Comparison of ENCODE assay signal across 9 cellular contexts in genomic region chr10:26430641-26431163, GRCh38. TPM values are rescaled to one million over a fixed set of nuclear protein-coding genes. Genes with fewer than 3 reads are reported as not detected.
DNase-seq lines count a peak whose midpoint lies in the region; ATAC-seq, FAIRE-seq and TF ChIP-seq lines count a peak whose summit lies in the region.
"Had no signal": no experiment of that assay in that cellular context is flagged by ENCODE, and none has a peak within 500 bp of the region (broad histone marks: within the 10 kb centered on the region; RNA-seq: fewer than 3 reads in every experiment).

No MANE protein-coding gene starts in this region.

- H3K4me2 ChIP-seq in HepG2 (ENCODE audit: low read depth, low read length), result no peak overlapping the region

- H3K36me3 ChIP-seq in liver (ENCODE audit: control insufficient read depth in 4 of 4, insufficient read depth in 3 of 4, low read depth in 1 of 4, low read length in 3 of 4), result no peaks in the 10 kb centered on the region
- H3K36me3 ChIP-seq in HepG2 (replicated peaks in 1 of 2; ENCODE audit: control insufficient read depth in 1 of 2, insufficient read depth in 2 of 2, low read length in 2 of 2), result no peaks in the 10 kb centered on the region
- no peaks in the 10 kb centered on the region for H3K36me3 ChIP-seq in small intestine (ENCODE audit: control insufficient read depth in 2 of 2, insufficient read depth in 2 of 2, low read length in 2 of 2)
- H3K36me3 ChIP-seq in esophagus squamous epithelium, result no peaks in the 10 kb centered on the region

- FAIRE-seq in HepG2 (lab: Jason Lieb, UNC) (no peak), small intestine (lab: Jason Lieb, UNC) (peak; percentile 36)

- no TSS peak for BruUV-seq in HepG2 (replicated peaks; lab: Mats Ljungman, UMichigan)

- in situ Hi-C loops in HepG2 (cut with HindIII; ENCODE audit: extremely low pct_ligation_motif_present, low pct_unique_long_range_greater_than_20kb), result no loop called here

- no peak overlapping the region for H3K9ac ChIP-seq in liver (ENCODE audit: low read depth in 1 of 2, low read length in 2 of 2)
- no peak overlapping the region for H3K9ac ChIP-seq in HepG2 (ENCODE audit: insufficient read depth, low read depth, low read length)

- no peak for TF ChIP-seq POLR2A in HepG2 (IDR thresholded peaks at IDR 0.05; ENCODE audit: insufficient read depth in 1 of 2, low read depth in 2 of 2, low read length in 2 of 2)
- TF ChIP-seq POLR2A in esophagus squamous epithelium (IDR thresholded peaks at IDR 0.05), result no peak

- H3K27me3 ChIP-seq in liver (ENCODE audit: control insufficient read depth in 4 of 4, insufficient read depth in 4 of 4, low read length in 3 of 4) (no peaks in the 10 kb centered on the region), HepG2 (ENCODE audit: control insufficient read depth in 1 of 2, insufficient read depth in 2 of 2, low read length in 2 of 2) (peaks cover 0 to 1% of the 10 kb centered on the region in 2 experiments; a peak in 1 of 5 replicates), small intestine (ENCODE audit: control insufficient read depth in 2 of 2, insufficient read depth in 2 of 2, low read length in 2 of 2) (no peaks in the 10 kb centered on the region), esophagus squamous epithelium (no peaks in the 10 kb centered on the region)

- DNase-seq in HepG2 (ENCODE audit: low spot score), result no peak
- peak; percentile 46 for DNase-seq in SIG-M5 (lab: John Stamatoyannopoulos, UW)
- DNase-seq in small intestine, result peak; percentile 20
- no peak for DNase-seq in esophagus squamous epithelium (lab: John Stamatoyannopoulos, UW)
- DNase-seq in nucleus accumbens (lab: John Stamatoyannopoulos, UW), result no peak
- DNase-seq in activated effector memory CD4-positive, alpha-beta T cell treated with anti-CD3 and anti-CD28 coated beads, Interleukin-2, amount 50 U/mL, for 16 hours, result no peak

- H4K20me1 ChIP-seq in HepG2 (ENCODE audit: insufficient read depth, low read length), result no peaks in the 10 kb centered on the region

- H3K4me3 ChIP-seq in liver (ENCODE audit: low read depth in 1 of 3, low read length in 3 of 3) (no peak overlapping the region), HepG2 (replicated peaks in 1 of 3; ENCODE audit: insufficient read depth in 1 of 3, low read depth in 2 of 3, low read length in 3 of 3) (no peak overlapping the region), small intestine (ENCODE audit: low read depth in 1 of 2, low read length in 2 of 2) (no peak overlapping the region), esophagus squamous epithelium (no peak overlapping the region)

- peak overlapping the region; percentile 21 to 25 for H3K27ac ChIP-seq in liver (ENCODE audit: low read depth in 1 of 2, low read length in 2 of 2)
- H3K27ac ChIP-seq in HepG2 (ENCODE audit: extremely low read length, insufficient read depth, low read length), result no peak overlapping the region
- H3K27ac ChIP-seq in small intestine (ENCODE audit: low read depth in 1 of 2, low read length in 1 of 2), result peak overlapping the region in 1 of 2 donors; percentile 65
- peak overlapping the region in 1 of 4 donors; percentile 9 for H3K27ac ChIP-seq in esophagus squamous epithelium

- ATAC-seq in HepG2 (no peak), HG02938 (IDR thresholded peaks at IDR 0.05; ENCODE audit: unreplicated experiment) (peak; percentile 97)

- no peaks in the 10 kb centered on the region for H3K79me2 ChIP-seq in HepG2 (ENCODE audit: insufficient read depth, low read length)

- H3K9me3 ChIP-seq in liver (ENCODE audit: control insufficient read depth in 4 of 4, low read length in 3 of 4) (no peaks in the 10 kb centered on the region), HepG2 (ENCODE audit: low read length) (0 out of 2 replicates have a peak, but pooled peaks cover 4% of the 10 kb centered on the region), small intestine (ENCODE audit: control insufficient read depth, low read depth) (no peaks in the 10 kb centered on the region), esophagus squamous epithelium (no peaks in the 10 kb centered on the region)

- POLR2A ChIA-PET in HepG2 (lab: Yijun Ruan, JAX), result no interaction called here

- WGBS in liver, result 69% methylated on average over 4 of the region's 4 CpGs
- WGBS in HepG2 (ENCODE audit: low lambda C conversion rate), result 2% methylated on average over 4 of the region's 4 CpGs
- 22 to 43% (median 31%) methylated on average over 4 of the region's 4 CpGs for WGBS in small intestine, 3 donors
- 36 to 51% methylated on average over 4 of the region's 4 CpGs for WGBS in esophagus squamous epithelium, 2 donors

- intact Hi-C loops in HepG2 (cut with micrococcal nuclease; ENCODE audit: unreplicated experiment) (no loop called here), esophagus squamous epithelium (cut with DNase I) (no loop called here)

- TF ChIP-seq CTCF in liver (IDR thresholded peaks at IDR 0.05; ENCODE audit: low read depth, low read length, missing input control) (no peak), HepG2 (CRISPR knock-in tag; IDR thresholded peaks at IDR 0.05) (no peak), esophagus squamous epithelium (IDR thresholded peaks at IDR 0.05) (no peak)

- TF ChIP-seq EP300 in HepG2 (IDR thresholded peaks at IDR 0.05; ENCODE audit: low read depth in 2 of 2, low read length in 2 of 2), result no peak
- no peak for TF ChIP-seq EP300 in HepG2 (CRISPR knock-in tag; IDR thresholded peaks at IDR 0.05; ENCODE audit: borderline replicate concordance)

- H3K4me1 ChIP-seq in liver (ENCODE audit: control insufficient read depth in 4 of 4, insufficient read depth in 4 of 4, low read length in 3 of 4), result peaks cover 0 to 3% (median under 1%) of the 10 kb centered on the region in 4 donors
- H3K4me1 ChIP-seq in HepG2 (ENCODE audit: insufficient read depth, low read length), result no peaks in the 10 kb centered on the region
- H3K4me1 ChIP-seq in small intestine (ENCODE audit: control insufficient read depth in 2 of 2, insufficient read depth in 1 of 2, low read depth in 1 of 2, low read length in 1 of 2), result no peaks in the 10 kb centered on the region
- no peaks in the 10 kb centered on the region for H3K4me1 ChIP-seq in esophagus squamous epithelium

- H2AFZ ChIP-seq in HepG2 (ENCODE audit: low read length), result no peak overlapping the region

- TF ChIP-seq RAD21 in liver (IDR thresholded peaks at IDR 0.05) (no peak), HepG2 (CRISPR knock-in tag; IDR thresholded peaks at IDR 0.05) (no peak)

- CTCF ChIA-PET in HepG2 (lab: Yijun Ruan, JAX; ENCODE audit: low intra/inter-chr PET ratio, low total read pairs), result no interaction called here

TF ChIP-seq in liver, 16 proteins besides CTCF, POLR2A, EP300 and RAD21:
- no peak for TF ChIP-seq GABPA (IDR thresholded peaks at IDR 0.05 in 1 of 2, conservative IDR thresholded peaks at IDR 0.05 in 1 of 2)
- no peak for TF ChIP-seq FOXA1 (IDR thresholded peaks at IDR 0.05)
- no peak for TF ChIP-seq HNF4A (conservative IDR thresholded peaks at IDR 0.05)
- no peak for TF ChIP-seq JUND (IDR thresholded peaks at IDR 0.05)
- no peak for TF ChIP-seq YY1 (IDR thresholded peaks at IDR 0.05)
- TF ChIP-seq NR2F2 (IDR thresholded peaks at IDR 0.05), result no peak
- TF ChIP-seq ATF3 (IDR thresholded peaks at IDR 0.05), result no peak
- TF ChIP-seq SP1 (IDR thresholded peaks at IDR 0.05), result no peak
TF ChIP-seq in liver: peak in this region for 0.

TF ChIP-seq in HepG2, 621 proteins besides CTCF, POLR2A, EP300 and RAD21 (continues in another document):
- no peak for TF ChIP-seq ZNF660 (CRISPR knock-in tag; IDR thresholded peaks at IDR 0.05; ENCODE audit: borderline replicate concordance, low read depth)
- TF ChIP-seq ZNF253 (CRISPR knock-in tag; IDR thresholded peaks at IDR 0.05; ENCODE audit: borderline replicate concordance), result no peak
- no peak for TF ChIP-seq THRA (CRISPR knock-in tag; IDR thresholded peaks at IDR 0.05; ENCODE audit: borderline replicate concordance)
- no peak for TF ChIP-seq DMAP1 (CRISPR knock-in tag; IDR thresholded peaks at IDR 0.05)
- no peak for TF ChIP-seq NFYC (CRISPR knock-in tag; IDR thresholded peaks at IDR 0.05)
- TF ChIP-seq PAX8 (CRISPR knock-in tag; IDR thresholded peaks at IDR 0.05; ENCODE audit: borderline replicate concordance), result no peak
- TF ChIP-seq ZNF652 (CRISPR knock-in tag; IDR thresholded peaks at IDR 0.05; ENCODE audit: borderline replicate concordance, low read depth), result no peak

RNA-seq across cellular contexts. Expression of gene APBB1IP, which starts 7.4 kb away (rescaled TPM):
- total RNA-seq in liver (10 to 100 TPM in 1 of 2 donors, 1 to 10 TPM in 1; 9.3 to 28.4 TPM), HepG2 (2016; rRNA removed; fragmentation: Illumina TruSeq; extraction: Trizol) (not detected in 2 replicates), esophagus squamous epithelium (1 to 10 TPM in 3 of 4 donors, under 1 TPM in 1; 0.45 to 5.5 (median 1.7) TPM)
- polyA plus RNA-seq in liver (10 to 100 TPM; 11.2 to 14.3 TPM), HepG2 (2011; rRNA removed) (0.08 TPM in 1 of 2 replicates, not detected in the other), small intestine (1 to 10 TPM; 1.1 to 4.6 (median 2.8) TPM)
- not detected in 2 replicates for total RNA-seq in HepG2 (2016; cell fraction: cytosol; rRNA removed; fragmentation: Illumina TruSeq; extraction: Trizol; ENCODE audit: low read depth)
- total RNA-seq in HepG2 (2016; cell fraction: insoluble cytoplasmic fraction; rRNA removed; fragmentation: Illumina TruSeq; extraction: Trizol), result not detected in 2 replicates
- total RNA-seq in HepG2 (2016; cell fraction: membrane; rRNA removed; fragmentation: Illumina TruSeq; extraction: Trizol), result not detected in 2 replicates
- not detected in 2 replicates for total RNA-seq in HepG2 (2016; cell fraction: nucleus; rRNA removed; fragmentation: Illumina TruSeq; extraction: Trizol)
- polyA plus RNA-seq in HepG2 (2011; cell fraction: cytosol; rRNA removed), result not detected in 2 replicates
- polyA plus RNA-seq in HepG2 (2011; cell fraction: nucleus; rRNA removed), result not detected in 2 replicates
- polyA plus RNA-seq in HepG2 (2012), result not detected in 2 replicates
- polyA plus RNA-seq in HepG2 (2016; cell fraction: cytosol; fragmentation: Illumina TruSeq; extraction: Trizol; ENCODE audit: low read depth), result not detected in 2 replicates
- not detected in 2 replicates for polyA plus RNA-seq in HepG2 (2016; cell fraction: insoluble cytoplasmic fraction; fragmentation: Illumina TruSeq; extraction: Trizol; ENCODE audit: low read depth)
- not detected in 2 replicates for polyA plus RNA-seq in HepG2 (2016; cell fraction: membrane; fragmentation: Illumina TruSeq; extraction: Trizol; ENCODE audit: low read depth)
- not detected in 2 replicates for polyA plus RNA-seq in HepG2 (2016; cell fraction: nucleus; fragmentation: Illumina TruSeq; extraction: Trizol; ENCODE audit: insufficient read depth, low read depth)
- 0.05 TPM in 1 of 2 replicates, not detected in the other for polyA minus RNA-seq in HepG2 (2011; rRNA and poly(A)+ RNA removed; ENCODE audit: low replicate concordance)
- not detected in 2 replicates for polyA minus RNA-seq in HepG2 (2011; cell fraction: cytosol; rRNA and poly(A)+ RNA removed)
- not detected in 2 replicates for polyA minus RNA-seq in HepG2 (2011; cell fraction: nucleus; rRNA and poly(A)+ RNA removed)
- total RNA-seq: Daoy had no signal

Comparison
In these comparisons a context has a peak if more than half of its experiments do, and no peak if none do; other contexts are left out.
1. DNase-seq: peak in SIG-M5 (single experiment) and small intestine (single experiment); none in HepG2 (single experiment), esophagus squamous epithelium (single experiment), nucleus accumbens (0 of 56) and activated effector memory CD4-positive, alpha-beta T cell treated with anti-CD3 and anti-CD28 coated beads, Interleukin-2, amount 50 U/mL, for 16 hours (single experiment).